Comparison of ENCODE assay signal across 25 cellular contexts in the genomic region with DNA sequence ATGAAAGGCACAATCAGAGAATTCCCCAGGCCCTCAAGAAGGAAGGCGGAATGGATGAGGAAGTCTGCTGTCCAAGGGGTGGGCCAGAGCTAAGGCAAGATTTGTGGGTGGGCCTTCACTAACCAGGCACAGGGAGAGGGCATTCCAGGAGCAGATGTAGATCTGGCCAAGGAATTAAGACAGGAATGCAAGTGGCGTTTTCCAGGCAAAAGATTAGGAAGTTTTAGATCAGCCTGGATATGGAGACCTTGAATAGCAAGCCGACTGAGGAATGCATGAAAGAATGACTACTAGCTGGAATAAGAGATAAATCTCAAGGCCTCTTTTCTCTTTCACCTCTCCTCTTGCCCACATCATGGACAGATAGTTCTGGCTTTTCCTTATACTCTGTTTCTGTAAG.
DNase-seq lines count a peak whose midpoint lies in the region; ATAC-seq and TF ChIP-seq lines count a peak whose summit lies in the region.
"Had no signal": no experiment of that assay in that cellular context is flagged by ENCODE, and none has a peak within 500 bp of the region (broad histone marks: within the 10 kb centered on the region; RNA-seq: fewer than 3 reads in every experiment).

No MANE protein-coding gene starts in this region.

- TF ChIP-seq POLR2A in gastroesophageal sphincter (IDR thresholded peaks at IDR 0.05): no peak

- no peak overlapping the region for H3K4me3 Mint-ChIP-seq in WTC11
- no peak overlapping the region for H3K4me3 Mint-ChIP-seq in progenitor cell of endocrine pancreas (ENCODE audit: low read depth)
- H3K4me3 Mint-ChIP-seq: activated CD4-positive, alpha-beta T cell treated with anti-CD3 and anti-CD28 coated beads, Interleukin-2, amount 10 ng/mL, durations not matched to agents 7 days and 5 days; activated T-cell treated with anti-CD3 and anti-CD28 coated beads, Interleukin-2, amount 50 U/mL, for 4 hours; CD8-positive, alpha-beta T cell; effector memory CD8-positive, alpha-beta T cell had no signal

- CTCF ChIA-PET in WTC11 (lab: Charles Lee): interaction anchor here (1.5 kb wide), 1 partner anchor 91 kb away, joined by 3 read pairs; no protein-coding TSS in a partner anchor

- no peak overlapping the region for H3K9ac ChIP-seq in neuronal stem cell (ENCODE audit: low read depth, low read length, poor library complexity)

- H3K4me1 Mint-ChIP-seq in WTC11 (peaks cover 36% of the 10 kb centered on the region), progenitor cell of endocrine pancreas (ENCODE audit: low read depth) (no peaks in the 10 kb centered on the region)
- H3K4me1 Mint-ChIP-seq: activated CD4-positive, alpha-beta T cell treated with anti-CD3 and anti-CD28 coated beads, Interleukin-2, amount 10 ng/mL, durations not matched to agents 7 days and 5 days had no signal

- H3K4me3 ChIP-seq in AG10803 (ENCODE audit: low read length): no peak overlapping the region
- H3K4me3 ChIP-seq in gastroesophageal sphincter: no peak overlapping the region
- no peak overlapping the region for H3K4me3 ChIP-seq in neuronal stem cell (ENCODE audit: low read length in 2 of 2)
- H3K4me3 ChIP-seq: lung, skin epidermis, transverse colon had no signal

- H3K27ac ChIP-seq in gastroesophageal sphincter (peak overlapping the region in 3 of 4 donors; percentile 32 to 40 (median 32)), neuronal stem cell (replicated peaks; ENCODE audit: low read length) (no peak overlapping the region)
- H3K27ac ChIP-seq: skin epidermis, WERI-Rb-1 had no signal

- 38 to 54% methylated on average over 3 of the region's 3 CpGs for WGBS in gastroesophageal sphincter (ENCODE audit: low coverage in 1 of 2), 2 donors
- no CpG with 5 or more reads among the region's 3 CpGs for WGBS in neuronal stem cell (ENCODE audit: extremely low coverage in 2 of 2, insufficient read length in 2 of 2, insufficient replicate concordance in 1 of 2), 2 donors

- H4K91ac ChIP-seq in neuronal stem cell (ENCODE audit: low read depth, low read length, poor library complexity): no peak overlapping the region

- H3K4me2 ChIP-seq in neuronal stem cell (ENCODE audit: insufficient read depth, low read length, poor library complexity, severe bottlenecking): no peak overlapping the region

- no peak for TF ChIP-seq CTCF in AG10803 (conservative IDR thresholded peaks at IDR 0.05; ENCODE audit: low read length)
- no peak for TF ChIP-seq CTCF in WTC11 (IDR thresholded peaks at IDR 0.05)
- no peak for TF ChIP-seq CTCF in gastroesophageal sphincter (IDR thresholded peaks at IDR 0.05)
- no peak for TF ChIP-seq CTCF in progenitor cell of endocrine pancreas (IDR thresholded peaks at IDR 0.05; ENCODE audit: unreplicated experiment)

- no peak overlapping the region for H4K8ac ChIP-seq in neuronal stem cell (ENCODE audit: low read depth, low read length)

- H3K9me3 ChIP-seq in gastroesophageal sphincter (no peaks in the 10 kb centered on the region), neuronal stem cell (replicated peaks in 1 of 2; ENCODE audit: control insufficient read depth in 2 of 2, insufficient read depth in 1 of 2, low read depth in 1 of 2, low read length in 2 of 2) (no peaks in the 10 kb centered on the region)
- H3K9me3 ChIP-seq: transverse colon had no signal

- H2BK5ac ChIP-seq in neuronal stem cell (ENCODE audit: low read length): no peak overlapping the region

- H3K79me1 ChIP-seq in neuronal stem cell (ENCODE audit: low read depth, low read length): no peaks in the 10 kb centered on the region

- H3K36me3 ChIP-seq in gastroesophageal sphincter: no peaks in the 10 kb centered on the region
- H3K36me3 ChIP-seq in neuronal stem cell (replicated peaks in 1 of 2; ENCODE audit: control insufficient read depth in 2 of 2, insufficient read depth in 2 of 2, low read length in 2 of 2): no peaks in the 10 kb centered on the region
- H3K36me3 ChIP-seq: transverse colon, WERI-Rb-1 had no signal

- H3K4me1 ChIP-seq in gastroesophageal sphincter (peaks cover 10 to 69% (median 20%) of the 10 kb centered on the region in 3 donors), neuronal stem cell (ENCODE audit: control insufficient read depth in 2 of 2, insufficient read depth in 1 of 2, low read depth in 1 of 2, low read length in 2 of 2) (peaks cover 0 to 2% of the 10 kb centered on the region in 2 donors)

- H3K27me3 ChIP-seq in gastroesophageal sphincter (no peaks in the 10 kb centered on the region), neuronal stem cell (ENCODE audit: control insufficient read depth in 3 of 3, insufficient read depth in 3 of 3, low read depth in 1 of 3, low read length in 3 of 3) (no peaks in the 10 kb centered on the region)
- H3K27me3 ChIP-seq: transverse colon had no signal

- no peak overlapping the region for H2BK120ac ChIP-seq in neuronal stem cell (ENCODE audit: low read depth, low read length)

- no peak for TF ChIP-seq EP300 in gastroesophageal sphincter (IDR thresholded peaks at IDR 0.05)

- H2BK12ac ChIP-seq in neuronal stem cell (ENCODE audit: low read length): no peak overlapping the region

- no peak overlapping the region for H3K4ac ChIP-seq in neuronal stem cell (ENCODE audit: low read length)

- no peak overlapping the region for H2BK15ac ChIP-seq in neuronal stem cell (ENCODE audit: low read length)

- H3K23ac ChIP-seq in neuronal stem cell (ENCODE audit: low read depth, low read length, poor library complexity): no peak overlapping the region

- H3K9me3 Mint-ChIP-seq in WTC11 (peaks cover 4% of the 10 kb centered on the region; the same call in 1 of the 2 replicates), progenitor cell of endocrine pancreas (ENCODE audit: low read depth) (no peaks in the 10 kb centered on the region)
- H3K9me3 Mint-ChIP-seq in activated naive CD4-positive, alpha-beta T cell treated with anti-CD3 and anti-CD28 coated beads, Interleukin-2, amount 50 U/mL, for 72 hours: no peaks in the 10 kb centered on the region
- H3K9me3 Mint-ChIP-seq: activated CD4-positive, alpha-beta T cell treated with anti-CD3 and anti-CD28 coated beads, Interleukin-2, amount 10 ng/mL, durations not matched to agents 7 days and 5 days; activated T-cell treated with anti-CD3 and anti-CD28 coated beads, Interleukin-2, amount 50 U/mL, for 4 hours; CD8-positive, alpha-beta T cell; effector memory CD8-positive, alpha-beta T cell had no signal

- H2AK5ac ChIP-seq in neuronal stem cell (ENCODE audit: low read depth, low read length): no peak overlapping the region

- no peak overlapping the region for H3K18ac ChIP-seq in neuronal stem cell (ENCODE audit: low read length)

- ATAC-seq in WTC11 (peak; percentile 78), gastroesophageal sphincter (peak; percentile 55), GM18868 (IDR thresholded peaks at IDR 0.05; ENCODE audit: unreplicated experiment) (no peak), GM18867 (IDR thresholded peaks at IDR 0.05; ENCODE audit: unreplicated experiment) (no peak)
- ATAC-seq in activated naive CD4-positive, alpha-beta T cell treated with anti-CD3 and anti-CD28 coated beads, Interleukin-2, amount 50 U/mL, for 72 hours: no peak
- ATAC-seq: activated T-cell treated with anti-CD3 and anti-CD28 coated beads, Interleukin-2, amount 50 U/mL, for 4 hours; CD8-positive, alpha-beta T cell; effector memory CD8-positive, alpha-beta T cell; esophagus mucosa; PC-3 had no signal

- H2AFZ ChIP-seq in neuronal stem cell (ENCODE audit: low read length): no peak overlapping the region

- H3K27ac Mint-ChIP-seq in WTC11 (no peak overlapping the region), progenitor cell of endocrine pancreas (no peak overlapping the region)
- H3K27ac Mint-ChIP-seq in activated naive CD4-positive, alpha-beta T cell treated with anti-CD3 and anti-CD28 coated beads, Interleukin-2, amount 50 U/mL, for 72 hours: no peak overlapping the region
- H3K27ac Mint-ChIP-seq: activated CD4-positive, alpha-beta T cell treated with anti-CD3 and anti-CD28 coated beads, Interleukin-2, amount 10 ng/mL, durations not matched to agents 7 days and 5 days; CD8-positive, alpha-beta T cell; effector memory CD8-positive, alpha-beta T cell had no signal

- H3K36me3 Mint-ChIP-seq in WTC11: no peaks in the 10 kb centered on the region
- H3K36me3 Mint-ChIP-seq in activated naive CD4-positive, alpha-beta T cell treated with anti-CD3 and anti-CD28 coated beads, Interleukin-2, amount 50 U/mL, for 72 hours: no peaks in the 10 kb centered on the region
- H3K36me3 Mint-ChIP-seq in progenitor cell of endocrine pancreas (ENCODE audit: insufficient read depth): no peaks in the 10 kb centered on the region
- H3K36me3 Mint-ChIP-seq: CD8-positive, alpha-beta T cell had no signal

- POLR2A ChIA-PET in WTC11 (lab: Charles Lee): no interaction called here

- no peaks in the 10 kb centered on the region; the same call in 1 of the 2 replicates for H3K27me3 Mint-ChIP-seq in WTC11 (ENCODE audit: low read depth)
- no peaks in the 10 kb centered on the region for H3K27me3 Mint-ChIP-seq in progenitor cell of endocrine pancreas
- H3K27me3 Mint-ChIP-seq: activated CD4-positive, alpha-beta T cell treated with anti-CD3 and anti-CD28 coated beads, Interleukin-2, amount 10 ng/mL, durations not matched to agents 7 days and 5 days; effector memory CD8-positive, alpha-beta T cell had no signal

- DNase-seq in AG10803 (ENCODE audit: low read depth) (peak; percentile 8), WTC11 (ENCODE audit: low spot score) (no peak), neuronal stem cell (ENCODE audit: low spot score) (peak; percentile 9), progenitor cell of endocrine pancreas (ENCODE audit: low spot score, unreplicated experiment) (no peak)
- no peak for DNase-seq in activated naive CD4-positive, alpha-beta T cell treated with anti-CD3 and anti-CD28 coated beads, Interleukin-2, amount 50 U/mL, for 72 hours (ENCODE audit: low spot score in 2 of 2)
- DNase-seq: activated CD4-positive, alpha-beta T cell treated with anti-CD3 and anti-CD28 coated beads, Interleukin-2, amount 10 ng/mL, durations not matched to agents 7 days and 5 days; activated T-cell treated with anti-CD3 and anti-CD28 coated beads, Interleukin-2, amount 50 U/mL, for 4 hours; CD8-positive, alpha-beta T cell; cortex of kidney; effector memory CD8-positive, alpha-beta T cell; kidney; NCI-H1092; NCI-H1694 treated with DMSO at 0.1 percent for 48 hours; NCI-H2171; NCI-H510A treated with DMSO at 0.1 percent for 48 hours; PC-3; stimulated activated CD8-positive, alpha-beta memory T cell treated with anti-CD3 and anti-CD28 coated beads, Interleukin-4, amount 100 ng/mL, for 48 hours; transverse colon; WERI-Rb-1 had no signal

- no peak overlapping the region for H3K14ac ChIP-seq in neuronal stem cell (ENCODE audit: low read length)

TF ChIP-seq in WTC11, 78 proteins besides CTCF, POLR2A, EP300 and RAD21 (continues in another document):
- no peak for TF ChIP-seq FOXP1 (CRISPR knock-in tag; IDR thresholded peaks at IDR 0.05; ENCODE audit: borderline replicate concordance)
- 0 out of 2 replicates have a peak, but pooled peaks have one; percentile 5 for TF ChIP-seq ZNF121 (CRISPR knock-in tag; IDR thresholded peaks at IDR 0.05)
- TF ChIP-seq TEAD4 (CRISPR knock-in tag; IDR thresholded peaks at IDR 0.05): no peak

Comparison
In these comparisons a context has a peak if more than half of its experiments do, and no peak if none do; other contexts are left out.
1. DNase-seq: peak in AG10803 (single experiment) and neuronal stem cell (single experiment); none in WTC11 (single experiment), activated naive CD4-positive, alpha-beta T cell treated with anti-CD3 and anti-CD28 coated beads, Interleukin-2, amount 50 U/mL, for 72 hours (0 of 2) and progenitor cell of endocrine pancreas (single experiment).
2. ATAC-seq: peak in WTC11 (single experiment) and gastroesophageal sphincter (single experiment); none in GM18868 (single experiment), activated naive CD4-positive, alpha-beta T cell treated with anti-CD3 and anti-CD28 coated beads, Interleukin-2, amount 50 U/mL, for 72 hours (0 of 2) and GM18867 (single experiment).